1 cellular context compared by ENCODE assay signal in the genomic region with DNA sequence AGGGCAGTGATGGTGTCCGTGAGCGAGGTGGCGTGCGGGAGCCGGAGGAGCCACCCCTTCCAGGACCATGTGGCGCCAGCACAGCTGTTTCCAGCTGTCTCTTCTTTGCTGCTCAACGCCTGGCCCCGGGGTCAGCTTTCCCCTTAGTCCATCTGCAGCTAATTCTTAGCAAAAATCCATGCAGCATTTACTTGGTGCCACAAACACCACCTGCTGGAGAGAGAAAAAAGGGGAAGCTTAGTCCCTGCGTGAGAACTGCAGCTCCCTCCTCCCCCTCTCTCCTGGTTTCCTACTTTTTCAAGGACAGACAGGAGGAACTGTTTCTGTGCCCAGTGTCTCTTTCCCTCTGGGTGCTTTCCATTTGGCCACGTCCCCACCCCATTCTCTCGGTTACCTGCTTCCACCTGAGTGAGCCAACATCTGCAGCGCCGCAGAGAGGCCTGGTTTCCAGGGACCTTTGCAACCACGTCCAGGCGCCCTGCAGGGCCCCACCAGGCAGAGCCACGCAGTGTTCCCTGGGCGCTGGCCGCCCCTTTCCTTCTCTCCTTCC.
TF ChIP-seq lines count a peak whose summit lies in the region.

No MANE protein-coding gene starts in this region.

TF ChIP-seq in K562, 482 proteins besides CTCF, POLR2A, EP300 and RAD21 (continued from another document and continues in another):
- TF ChIP-seq, protein P1, sequence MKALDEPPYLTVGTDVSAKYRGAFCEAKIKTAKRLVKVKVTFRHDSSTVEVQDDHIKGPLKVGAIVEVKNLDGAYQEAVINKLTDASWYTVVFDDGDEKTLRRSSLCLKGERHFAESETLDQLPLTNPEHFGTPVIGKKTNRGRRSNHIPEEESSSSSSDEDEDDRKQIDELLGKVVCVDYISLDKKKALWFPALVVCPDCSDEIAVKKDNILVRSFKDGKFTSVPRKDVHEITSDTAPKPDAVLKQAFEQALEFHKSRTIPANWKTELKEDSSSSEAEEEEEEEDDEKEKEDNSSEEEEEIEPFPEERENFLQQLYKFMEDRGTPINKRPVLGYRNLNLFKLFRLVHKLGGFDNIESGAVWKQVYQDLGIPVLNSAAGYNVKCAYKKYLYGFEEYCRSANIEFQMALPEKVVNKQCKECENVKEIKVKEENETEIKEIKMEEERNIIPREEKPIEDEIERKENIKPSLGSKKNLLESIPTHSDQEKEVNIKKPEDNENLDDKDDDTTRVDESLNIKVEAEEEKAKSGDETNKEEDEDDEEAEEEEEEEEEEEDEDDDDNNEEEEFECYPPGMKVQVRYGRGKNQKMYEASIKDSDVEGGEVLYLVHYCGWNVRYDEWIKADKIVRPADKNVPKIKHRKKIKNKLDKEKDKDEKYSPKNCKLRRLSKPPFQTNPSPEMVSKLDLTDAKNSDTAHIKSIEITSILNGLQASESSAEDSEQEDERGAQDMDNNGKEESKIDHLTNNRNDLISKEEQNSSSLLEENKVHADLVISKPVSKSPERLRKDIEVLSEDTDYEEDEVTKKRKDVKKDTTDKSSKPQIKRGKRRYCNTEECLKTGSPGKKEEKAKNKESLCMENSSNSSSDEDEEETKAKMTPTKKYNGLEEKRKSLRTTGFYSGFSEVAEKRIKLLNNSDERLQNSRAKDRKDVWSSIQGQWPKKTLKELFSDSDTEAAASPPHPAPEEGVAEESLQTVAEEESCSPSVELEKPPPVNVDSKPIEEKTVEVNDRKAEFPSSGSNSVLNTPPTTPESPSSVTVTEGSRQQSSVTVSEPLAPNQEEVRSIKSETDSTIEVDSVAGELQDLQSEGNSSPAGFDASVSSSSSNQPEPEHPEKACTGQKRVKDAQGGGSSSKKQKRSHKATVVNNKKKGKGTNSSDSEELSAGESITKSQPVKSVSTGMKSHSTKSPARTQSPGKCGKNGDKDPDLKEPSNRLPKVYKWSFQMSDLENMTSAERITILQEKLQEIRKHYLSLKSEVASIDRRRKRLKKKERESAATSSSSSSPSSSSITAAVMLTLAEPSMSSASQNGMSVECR (CRISPR knock-in tag; IDR thresholded peaks at IDR 0.05): peak; percentile 46; the same call in 1 of the 2 replicates
- TF ChIP-seq RBBP5 (IDR thresholded peaks at IDR 0.05; ENCODE audit: borderline replicate concordance, insufficient read depth, low read length, poor library complexity, severe bottlenecking) (no peak), POLR2AphosphoS5 (IDR thresholded peaks at IDR 0.05; ENCODE audit: control insufficient read depth, insufficient read depth, low read depth, low read length) (no peak), L3MBTL2 (IDR thresholded peaks at IDR 0.05) (0 out of 2 replicates have a peak, but pooled peaks have one; percentile 28), CREB1 (IDR thresholded peaks at IDR 0.05) (no peak), CREB1 (CRISPR knock-in tag; IDR thresholded peaks at IDR 0.05) (no peak), ZFX (CRISPR knock-in tag; IDR thresholded peaks at IDR 0.05) (peak; percentile 48), TARDBP (IDR thresholded peaks at IDR 0.05) (no peak), MCM5 (IDR thresholded peaks at IDR 0.05; ENCODE audit: low read depth) (no peak), KDM1A (IDR thresholded peaks at IDR 0.05) (no peak), TAF1 (IDR thresholded peaks at IDR 0.05; ENCODE audit: control insufficient read depth, extremely low read depth, insufficient read depth, low read length, severe bottlenecking) (no peak), SLC30A9 (CRISPR knock-in tag; IDR thresholded peaks at IDR 0.05) (no peak), ZBTB7A (IDR thresholded peaks at IDR 0.05; ENCODE audit: borderline replicate concordance, control insufficient read depth, low read depth, low read length) (0 out of 2 replicates have a peak, but pooled peaks have one; percentile 11), ILF3 (IDR thresholded peaks at IDR 0.05; ENCODE audit: borderline replicate concordance) (no peak), ETS2 (tag; IDR thresholded peaks at IDR 0.05; ENCODE audit: borderline replicate concordance, poor library complexity, severe bottlenecking) (no peak), JUND (IDR thresholded peaks at IDR 0.05; ENCODE audit: borderline replicate concordance, low read depth, low read length) (no peak), JUND (tag; IDR thresholded peaks at IDR 0.05; ENCODE audit: borderline replicate concordance, low read depth, low read length) (peak; percentile 13; the same call in 1 of the 3 replicates), SRF (CRISPR knock-in tag; IDR thresholded peaks at IDR 0.05) (0 out of 4 replicates have a peak, but pooled peaks of 1 of the 2 experiments have one; percentile 10), NFYB (IDR thresholded peaks at IDR 0.05; ENCODE audit: extremely low read depth, insufficient read length) (no peak), SETDB1 (IDR thresholded peaks at IDR 0.05; ENCODE audit: low read length) (no peak), SAFB (IDR thresholded peaks at IDR 0.05; ENCODE audit: borderline replicate concordance, low read depth, low read length) (no peak), RFX5 (IDR thresholded peaks at IDR 0.05; ENCODE audit: low read depth, low read length) (no peak), RBM39 (optimal IDR thresholded peaks at IDR 0.05; ENCODE audit: low read depth, low read length) (no peak), MYNN (IDR thresholded peaks at IDR 0.05) (no peak), MYNN (CRISPR knock-in tag; IDR thresholded peaks at IDR 0.05) (no peak), SIRT6 (IDR thresholded peaks at IDR 0.05; ENCODE audit: low read depth, low read length) (no peak), PCBP1 (IDR thresholded peaks at IDR 0.05; ENCODE audit: low read depth, low read length, poor library complexity, severe bottlenecking) (no peak), JUN (IDR thresholded peaks at IDR 0.05; ENCODE audit: borderline replicate concordance, low read depth, low read length) (0 out of 2 replicates have a peak, but pooled peaks have one; percentile 10), JUN (CRISPR knock-in tag; IDR thresholded peaks at IDR 0.05; ENCODE audit: borderline replicate concordance) (no peak), SNRNP70 (optimal IDR thresholded peaks at IDR 0.05; ENCODE audit: low read depth, low read length) (no peak), KLF13 (tag; IDR thresholded peaks at IDR 0.05; ENCODE audit: borderline replicate concordance, low read depth) (no peak), FOXP1 (CRISPR knock-in tag; IDR thresholded peaks at IDR 0.05) (no peak), RB1 (IDR thresholded peaks at IDR 0.05; ENCODE audit: low read depth) (peak; percentile 46; the same call in 1 of the 2 replicates), ZNF316 (IDR thresholded peaks at IDR 0.05) (no peak), SPI1 (IDR thresholded peaks at IDR 0.05; ENCODE audit: borderline replicate concordance, low read depth, low read length) (peak; percentile 60; the same call in 1 of the 2 replicates), HIVEP1 (CRISPR knock-in tag; IDR thresholded peaks at IDR 0.05) (no peak), DNMT1 (IDR thresholded peaks at IDR 0.05) (no peak), MTA2 (IDR thresholded peaks at IDR 0.05; ENCODE audit: low read depth) (no peak), CHD4 (IDR thresholded peaks at IDR 0.05; ENCODE audit: insufficient read depth, insufficient replicate concordance, low read depth, low read length, poor library complexity, severe bottlenecking) (no peak), POLR2H (tag; IDR thresholded peaks at IDR 0.05; ENCODE audit: low read depth) (no peak), IRF2 (CRISPR knock-in tag; IDR thresholded peaks at IDR 0.05) (no peak), ZNF274 (IDR thresholded peaks at IDR 0.05; ENCODE audit: borderline replicate concordance, low read depth, low read length) (no peak), PHF8 (IDR thresholded peaks at IDR 0.05; ENCODE audit: borderline replicate concordance, low read length) (no peak), CBFA2T3 (IDR thresholded peaks at IDR 0.05) (0 out of 2 replicates have a peak, but pooled peaks have one; percentile 9), PTRF (tag; IDR thresholded peaks at IDR 0.05) (no peak), MXI1 (IDR thresholded peaks at IDR 0.05; ENCODE audit: low read depth, low read length) (no peak)
- TF ChIP-seq, protein P2, sequence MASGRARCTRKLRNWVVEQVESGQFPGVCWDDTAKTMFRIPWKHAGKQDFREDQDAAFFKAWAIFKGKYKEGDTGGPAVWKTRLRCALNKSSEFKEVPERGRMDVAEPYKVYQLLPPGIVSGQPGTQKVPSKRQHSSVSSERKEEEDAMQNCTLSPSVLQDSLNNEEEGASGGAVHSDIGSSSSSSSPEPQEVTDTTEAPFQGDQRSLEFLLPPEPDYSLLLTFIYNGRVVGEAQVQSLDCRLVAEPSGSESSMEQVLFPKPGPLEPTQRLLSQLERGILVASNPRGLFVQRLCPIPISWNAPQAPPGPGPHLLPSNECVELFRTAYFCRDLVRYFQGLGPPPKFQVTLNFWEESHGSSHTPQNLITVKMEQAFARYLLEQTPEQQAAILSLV (tag; IDR thresholded peaks at IDR 0.05): no peak
- TF ChIP-seq, protein P3, sequence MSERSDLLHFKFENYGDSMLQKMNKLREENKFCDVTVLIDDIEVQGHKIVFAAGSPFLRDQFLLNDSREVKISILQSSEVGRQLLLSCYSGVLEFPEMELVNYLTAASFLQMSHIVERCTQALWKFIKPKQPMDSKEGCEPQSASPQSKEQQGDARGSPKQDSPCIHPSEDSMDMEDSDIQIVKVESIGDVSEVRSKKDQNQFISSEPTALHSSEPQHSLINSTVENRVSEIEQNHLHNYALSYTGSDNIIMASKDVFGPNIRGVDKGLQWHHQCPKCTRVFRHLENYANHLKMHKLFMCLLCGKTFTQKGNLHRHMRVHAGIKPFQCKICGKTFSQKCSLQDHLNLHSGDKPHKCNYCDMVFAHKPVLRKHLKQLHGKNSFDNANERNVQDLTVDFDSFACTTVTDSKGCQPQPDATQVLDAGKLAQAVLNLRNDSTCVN (CRISPR knock-in tag; IDR thresholded peaks at IDR 0.05): no peak
- TF ChIP-seq, protein P4, sequence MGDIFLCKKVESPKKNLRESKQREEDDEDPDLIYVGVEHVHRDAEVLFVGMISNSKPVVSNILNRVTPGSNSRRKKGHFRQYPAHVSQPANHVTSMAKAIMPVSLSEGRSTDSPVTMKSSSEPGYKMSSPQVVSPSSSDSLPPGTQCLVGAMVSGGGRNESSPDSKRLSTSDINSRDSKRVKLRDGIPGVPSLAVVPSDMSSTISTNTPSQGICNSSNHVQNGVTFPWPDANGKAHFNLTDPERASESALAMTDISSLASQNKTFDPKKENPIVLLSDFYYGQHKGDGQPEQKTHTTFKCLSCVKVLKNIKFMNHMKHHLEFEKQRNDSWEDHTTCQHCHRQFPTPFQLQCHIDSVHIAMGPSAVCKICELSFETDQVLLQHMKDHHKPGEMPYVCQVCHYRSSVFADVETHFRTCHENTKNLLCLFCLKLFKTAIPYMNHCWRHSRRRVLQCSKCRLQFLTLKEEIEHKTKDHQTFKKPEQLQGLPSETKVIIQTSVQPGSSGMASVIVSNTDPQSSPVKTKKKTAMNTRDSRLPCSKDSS (IDR thresholded peaks at IDR 0.05; ENCODE audit: low read depth, partially characterized antibody): no peak
- TF ChIP-seq, protein P5, sequence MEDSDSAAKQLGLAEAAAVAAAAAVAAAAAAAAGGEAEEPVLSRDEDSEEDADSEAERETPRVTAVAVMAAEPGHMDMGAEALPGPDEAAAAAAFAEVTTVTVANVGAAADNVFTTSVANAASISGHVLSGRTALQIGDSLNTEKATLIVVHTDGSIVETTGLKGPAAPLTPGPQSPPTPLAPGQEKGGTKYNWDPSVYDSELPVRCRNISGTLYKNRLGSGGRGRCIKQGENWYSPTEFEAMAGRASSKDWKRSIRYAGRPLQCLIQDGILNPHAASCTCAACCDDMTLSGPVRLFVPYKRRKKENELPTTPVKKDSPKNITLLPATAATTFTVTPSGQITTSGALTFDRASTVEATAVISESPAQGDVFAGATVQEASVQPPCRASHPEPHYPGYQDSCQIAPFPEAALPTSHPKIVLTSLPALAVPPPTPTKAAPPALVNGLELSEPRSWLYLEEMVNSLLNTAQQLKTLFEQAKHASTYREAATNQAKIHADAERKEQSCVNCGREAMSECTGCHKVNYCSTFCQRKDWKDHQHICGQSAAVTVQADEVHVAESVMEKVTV (CRISPR knock-in tag; IDR thresholded peaks at IDR 0.05): peak; percentile 56; the same call in 1 of the 2 replicates
- TF ChIP-seq, protein P6, sequence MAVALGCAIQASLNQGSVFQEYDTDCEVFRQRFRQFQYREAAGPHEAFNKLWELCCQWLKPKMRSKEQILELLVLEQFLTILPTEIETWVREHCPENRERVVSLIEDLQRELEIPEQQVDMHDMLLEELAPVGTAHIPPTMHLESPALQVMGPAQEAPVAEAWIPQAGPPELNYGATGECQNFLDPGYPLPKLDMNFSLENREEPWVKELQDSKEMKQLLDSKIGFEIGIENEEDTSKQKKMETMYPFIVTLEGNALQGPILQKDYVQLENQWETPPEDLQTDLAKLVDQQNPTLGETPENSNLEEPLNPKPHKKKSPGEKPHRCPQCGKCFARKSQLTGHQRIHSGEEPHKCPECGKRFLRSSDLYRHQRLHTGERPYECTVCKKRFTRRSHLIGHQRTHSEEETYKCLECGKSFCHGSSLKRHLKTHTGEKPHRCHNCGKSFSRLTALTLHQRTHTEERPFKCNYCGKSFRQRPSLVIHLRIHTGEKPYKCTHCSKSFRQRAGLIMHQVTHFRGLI (CRISPR knock-in tag; IDR thresholded peaks at IDR 0.05): 0 out of 2 replicates have a peak, but pooled peaks have one; percentile 39
- TF ChIP-seq, protein P7, sequence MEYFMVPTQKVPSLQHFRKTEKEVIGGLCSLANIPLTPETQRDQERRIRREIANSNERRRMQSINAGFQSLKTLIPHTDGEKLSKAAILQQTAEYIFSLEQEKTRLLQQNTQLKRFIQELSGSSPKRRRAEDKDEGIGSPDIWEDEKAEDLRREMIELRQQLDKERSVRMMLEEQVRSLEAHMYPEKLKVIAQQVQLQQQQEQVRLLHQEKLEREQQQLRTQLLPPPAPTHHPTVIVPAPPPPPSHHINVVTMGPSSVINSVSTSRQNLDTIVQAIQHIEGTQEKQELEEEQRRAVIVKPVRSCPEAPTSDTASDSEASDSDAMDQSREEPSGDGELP (CRISPR knock-in tag; IDR thresholded peaks at IDR 0.05; ENCODE audit: borderline replicate concordance): peak; percentile 93
- TF ChIP-seq, protein P8, sequence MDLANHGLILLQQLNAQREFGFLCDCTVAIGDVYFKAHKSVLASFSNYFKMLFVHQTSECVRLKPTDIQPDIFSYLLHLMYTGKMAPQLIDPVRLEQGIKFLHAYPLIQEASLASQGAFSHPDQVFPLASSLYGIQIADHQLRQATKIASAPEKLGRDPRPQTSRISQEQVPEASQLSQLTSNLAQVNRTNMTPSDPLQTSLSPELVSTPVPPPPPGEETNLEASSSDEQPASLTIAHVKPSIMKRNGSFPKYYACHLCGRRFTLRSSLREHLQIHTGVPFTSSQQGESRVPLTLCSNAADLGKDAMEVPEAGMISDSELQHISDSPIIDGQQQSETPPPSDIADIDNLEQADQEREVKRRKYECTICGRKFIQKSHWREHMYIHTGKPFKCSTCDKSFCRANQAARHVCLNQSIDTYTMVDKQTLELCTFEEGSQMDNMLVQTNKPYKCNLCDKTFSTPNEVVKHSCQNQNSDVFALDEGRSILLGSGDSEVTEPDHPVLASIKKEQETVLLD (IDR thresholded peaks at IDR 0.05): no peak
- TF ChIP-seq, protein P9, sequence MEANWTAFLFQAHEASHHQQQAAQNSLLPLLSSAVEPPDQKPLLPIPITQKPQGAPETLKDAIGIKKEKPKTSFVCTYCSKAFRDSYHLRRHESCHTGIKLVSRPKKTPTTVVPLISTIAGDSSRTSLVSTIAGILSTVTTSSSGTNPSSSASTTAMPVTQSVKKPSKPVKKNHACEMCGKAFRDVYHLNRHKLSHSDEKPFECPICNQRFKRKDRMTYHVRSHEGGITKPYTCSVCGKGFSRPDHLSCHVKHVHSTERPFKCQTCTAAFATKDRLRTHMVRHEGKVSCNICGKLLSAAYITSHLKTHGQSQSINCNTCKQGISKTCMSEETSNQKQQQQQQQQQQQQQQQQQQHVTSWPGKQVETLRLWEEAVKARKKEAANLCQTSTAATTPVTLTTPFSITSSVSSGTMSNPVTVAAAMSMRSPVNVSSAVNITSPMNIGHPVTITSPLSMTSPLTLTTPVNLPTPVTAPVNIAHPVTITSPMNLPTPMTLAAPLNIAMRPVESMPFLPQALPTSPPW (CRISPR knock-in tag; IDR thresholded peaks at IDR 0.05): peak; percentile 41; the same call in 1 of the 2 replicates
